Comparison of ENCODE assay signal across 9 cellular contexts in genomic region chr7:25353744-25354143, GRCh38.
"Had no signal": no experiment of that assay in that cellular context is flagged by ENCODE, and none has a peak within 500 bp of the region (broad histone marks: within the 10 kb centered on the region; RNA-seq: fewer than 3 reads in every experiment).

No MANE protein-coding gene starts in this region.

- DNase-seq: H9, HCEC 1CT, IMR-90, KG1 had no signal

- H3K4me1 Mint-ChIP-seq: GM23338, H9 had no signal

- H3K4me3 ChIP-seq: GM23338, K562 had no signal

- FAIRE-seq: H1, H54, HTR-8/SVneo, K562 had no signal

- H3K9me3 Mint-ChIP-seq: GM23338, H9 had no signal

- H3K4me2 ChIP-seq: GM23338 had no signal

- H3K4me3 Mint-ChIP-seq: GM23338, H9 had no signal

- H3K27ac Mint-ChIP-seq: GM23338, H9 had no signal

- ATAC-seq: GM23338, K562 had no signal
